In the genomic region with DNA sequence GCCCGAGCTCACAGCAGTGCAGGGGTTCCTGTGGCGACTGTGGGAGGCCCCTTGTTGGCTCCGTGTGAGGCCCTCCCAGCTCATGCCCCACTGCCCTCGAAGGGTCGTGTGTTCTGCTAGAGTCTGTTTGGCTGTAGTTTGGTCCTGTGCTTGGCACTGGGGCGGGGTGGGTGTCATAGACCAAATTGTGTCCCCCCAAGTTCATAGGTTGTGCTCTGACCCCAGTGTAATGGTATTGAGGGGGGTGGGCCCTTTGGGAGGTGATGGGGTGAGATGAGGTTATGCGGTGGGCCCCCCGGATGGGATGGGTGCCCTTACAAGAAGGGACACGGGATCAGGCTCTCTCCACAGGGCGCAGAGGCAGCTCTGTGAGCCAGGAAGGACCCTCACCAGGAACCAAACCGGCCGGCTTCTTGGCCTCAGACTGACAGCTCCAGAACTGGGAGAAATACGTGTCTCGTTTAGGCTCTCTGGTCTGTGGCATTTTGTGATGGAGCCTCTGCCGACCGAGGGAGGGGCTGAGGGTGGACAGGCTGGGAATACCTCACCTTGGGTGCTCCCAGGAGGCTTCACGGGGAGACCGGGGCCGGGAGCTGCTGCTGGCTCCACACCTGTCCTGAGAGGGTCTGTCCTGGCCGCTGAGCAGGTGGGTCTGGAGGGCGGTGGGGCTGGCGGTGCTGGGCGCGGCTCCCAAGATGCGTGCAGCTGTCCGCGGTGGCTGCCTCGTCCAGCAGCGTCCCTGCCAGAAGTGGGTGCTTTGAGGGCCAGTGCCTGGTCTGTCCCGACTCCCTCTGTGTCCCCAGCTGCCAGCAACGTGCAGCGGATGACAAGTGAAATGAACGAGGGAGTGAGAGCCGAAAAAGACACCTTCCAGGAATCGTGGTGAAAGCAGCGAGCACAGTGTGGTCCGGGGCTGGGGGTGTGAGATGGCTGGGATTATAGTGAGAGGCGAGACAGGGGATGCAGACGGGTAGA, we compare ENCODE assay signal across 15 cellular contexts.
DNase-seq lines count a peak whose midpoint lies in the region; ATAC-seq and TF ChIP-seq lines count a peak whose summit lies in the region.
"Had no signal": no experiment of that assay in that cellular context is flagged by ENCODE, and none has a peak within 500 bp of the region (broad histone marks: within the 10 kb centered on the region; RNA-seq: fewer than 3 reads in every experiment).

No MANE protein-coding gene starts in this region.

- no peaks in the 10 kb centered on the region for H3K9me3 ChIP-seq in gastroesophageal sphincter

- H3K36me3 ChIP-seq in gastroesophageal sphincter, result no peaks in the 10 kb centered on the region

- no peak for TF ChIP-seq EP300 in gastroesophageal sphincter (IDR thresholded peaks at IDR 0.05)

- H3K27ac ChIP-seq in gastroesophageal sphincter (peak overlapping the region; percentile 96 to 98 (median 96)), substantia nigra (ENCODE audit: low read depth, low read length, poor library complexity, severe bottlenecking) (peak overlapping the region; percentile 84)
- H3K27ac ChIP-seq: 22Rv1, PC-9 had no signal

- no peaks in the 10 kb centered on the region for H3K27me3 ChIP-seq in gastroesophageal sphincter

- DNase-seq in DMS53 (lab: John Stamatoyannopoulos, UW) (peak; percentile 59), DMS53 treated with DMSO at 0.1 percent for 48 hours (lab: John Stamatoyannopoulos, UW; ENCODE audit: unreplicated experiment) (no peak), myocyte (ENCODE audit: low read depth) (peak; percentile 76), substantia nigra (lab: John Stamatoyannopoulos, UW) (peak in 13 of 49 donors; percentile 33 to 68 (median 47)), NK-92 (lab: John Stamatoyannopoulos, UW; ENCODE audit: unreplicated experiment) (no peak), NCI-H187 treated with DMSO at 0.1 percent for 48 hours (lab: John Stamatoyannopoulos, UW) (no peak)
- DNase-seq: effector CD8-positive, alpha-beta T cell; GOT3; NCI-H2029; PC-9; stimulated activated CD4-positive, alpha-beta T cell treated with anti-CD3 and anti-CD28 coated beads, Interleukin-15, amount 100 ng/mL, for 24 hours had no signal

- H3K4me3 ChIP-seq in gastroesophageal sphincter, result peak overlapping the region in 1 of 2 donors; percentile 35
- H3K4me3 ChIP-seq: GM12878, PC-9 had no signal

- H3K4me1 ChIP-seq in gastroesophageal sphincter, result peaks cover 7 to 79% (median 57%) of the 10 kb centered on the region in 3 donors

- ATAC-seq in gastroesophageal sphincter (no peak), HG02884 (IDR thresholded peaks at IDR 0.05; ENCODE audit: unreplicated experiment) (no peak)
- ATAC-seq: GM12878 had no signal

- no peak for TF ChIP-seq POLR2A in gastroesophageal sphincter (IDR thresholded peaks at IDR 0.05)

- WGBS in gastroesophageal sphincter (ENCODE audit: low coverage in 1 of 2), 2 donors, result 40 to 41% methylated on average over 1 to 6 of the region's 39 CpGs

- no peak for TF ChIP-seq CTCF in gastroesophageal sphincter (IDR thresholded peaks at IDR 0.05)

Comparison
In these comparisons a context has a peak if more than half of its experiments do, and no peak if none do; other contexts are left out.
1. DNase-seq: peak in DMS53 (single experiment) and myocyte (single experiment); none in DMS53 treated with DMSO at 0.1 percent for 48 hours (single experiment), NK-92 (single experiment) and NCI-H187 treated with DMSO at 0.1 percent for 48 hours (single experiment).